In genomic region chr7:99498546-99498944, GRCh38 we compare ENCODE assay signal across 8 cellular contexts. TPM values are rescaled to one million over a fixed set of nuclear protein-coding genes. Genes with fewer than 3 reads are reported as not detected.
A peak's percentile ranks its signal among the peaks of the same experiment; 100 is the strongest.
DNase-seq lines count a peak whose midpoint lies in the region; ATAC-seq and TF ChIP-seq lines count a peak whose summit lies in the region.

No MANE protein-coding gene starts in this region.

- no peaks in the 10 kb centered on the region for H3K27me3 ChIP-seq in AG04450 (ENCODE audit: control insufficient read depth, insufficient read depth, low read length)
- no peaks in the 10 kb centered on the region for H3K27me3 ChIP-seq in mononuclear cell (ENCODE audit: insufficient read depth, low read length)

- H3K4me1 Mint-ChIP-seq in brain = peaks cover 41% of the 10 kb centered on the region

- no peak for ATAC-seq in GM21723 (IDR thresholded peaks at IDR 0.05; ENCODE audit: unreplicated experiment)

- POLR2A ChIA-PET in AG04450 (lab: Yijun Ruan, JAX) = no interaction called here

- TF ChIP-seq CTCF in AG04450 (IDR thresholded peaks at IDR 0.05; ENCODE audit: low read depth, low read length) = no peak
- no peak for TF ChIP-seq CTCF in brain (conservative IDR thresholded peaks at IDR 0.05)

- H3K9me3 Mint-ChIP-seq in brain = peaks cover 7 to 21% (median 14%) of the 10 kb centered on the region in 5 experiments

- CTCF ChIA-PET in AG04450 (lab: Charles Lee) = no interaction called here

- peak overlapping the region; percentile 97 to 100 (median 98) for H3K4me3 Mint-ChIP-seq in brain

- H3K4me1 ChIP-seq in mononuclear cell (ENCODE audit: insufficient read depth, low read length) = peaks cover 32% of the 10 kb centered on the region

- peaks cover 63% of the 10 kb centered on the region for H3K36me3 Mint-ChIP-seq in brain

- H3K27ac Mint-ChIP-seq in brain = peak overlapping the region in 4 of 5 experiments; percentile 87 to 98 (median 93)

- peak overlapping the region; percentile 97 for H3K4me3 ChIP-seq in AG04450 (ENCODE audit: low read depth, low read length)
- peak overlapping the region; percentile 97 for H3K4me3 ChIP-seq in Jurkat, Clone E6-1 (ENCODE audit: low read length)
- peak overlapping the region; percentile 98 for H3K4me3 ChIP-seq in mononuclear cell (ENCODE audit: low read length)

- no peak for DNase-seq in AG04450 (ENCODE audit: low read depth, low spot score)
- no peak for DNase-seq in Jurkat, Clone E6-1 (ENCODE audit: low read depth, low spot score)
- no peak for DNase-seq in ureter (ENCODE audit: low spot score)
- DNase-seq in NCI-H2227 treated with DMSO at 0.1 percent for 48 hours (lab: John Stamatoyannopoulos, UW) = no peak
- no peak for DNase-seq in activated effector memory CD4-positive, alpha-beta T cell treated with anti-CD3 and anti-CD28 coated beads, Interleukin-2, amount 50 U/mL, for 16 hours

- no peak overlapping the region for H3K27ac ChIP-seq in AG04450 (ENCODE audit: low read depth, low read length)

- H3K27me3 Mint-ChIP-seq in brain = peaks cover 15% of the 10 kb centered on the region

- H3K9me3 ChIP-seq in AG04450 (ENCODE audit: control insufficient read depth, insufficient read depth, low read length) (peaks cover 31% of the 10 kb centered on the region), mononuclear cell (ENCODE audit: low read depth, low read length) (peaks cover 10% of the 10 kb centered on the region)

RNA-seq across cellular contexts. Expression of gene ZNF394, which starts 1.5 kb away (rescaled TPM):
- 9.4 TPM in 2 replicates for polyA plus RNA-seq in AG04450 (2011; rRNA removed)
- 18.4 TPM in 2 replicates for polyA minus RNA-seq in AG04450 (2011; rRNA and poly(A)+ RNA removed)
- 15.6 TPM for polyA plus RNA-seq in Jurkat, Clone E6-1 (2012; ENCODE audit: insufficient read depth, insufficient read length)
- 10.6 TPM for polyA plus RNA-seq in brain (ENCODE audit: insufficient read depth, low read depth, low replicate concordance)
- 198 TPM for total RNA-seq in mononuclear cell
- 39.8 TPM for total RNA-seq in ureter

RNA-seq across cellular contexts. Expression of gene ZKSCAN5, which starts 5.9 kb away (rescaled TPM):
- 11.5 and 13.4 TPM in 2 replicates for polyA plus RNA-seq in AG04450 (2011; rRNA removed)
- polyA minus RNA-seq in AG04450 (2011; rRNA and poly(A)+ RNA removed) = 18.5 TPM in 2 replicates
- polyA plus RNA-seq in Jurkat, Clone E6-1 (2012; ENCODE audit: insufficient read depth, insufficient read length) = 13.8 TPM
- 7.3 TPM for polyA plus RNA-seq in brain (ENCODE audit: insufficient read depth, low read depth, low replicate concordance)
- 6.3 TPM for total RNA-seq in mononuclear cell
- total RNA-seq in ureter = 9.4 TPM

RNA-seq across cellular contexts. Expression of gene ZNF789, which starts 25.9 kb away (rescaled TPM):
- 7.9 and 8.3 TPM in 2 replicates for polyA plus RNA-seq in AG04450 (2011; rRNA removed)
- polyA minus RNA-seq in AG04450 (2011; rRNA and poly(A)+ RNA removed) = 4.2 and 7.2 TPM in 2 replicates
- 33.2 TPM for polyA plus RNA-seq in Jurkat, Clone E6-1 (2012; ENCODE audit: insufficient read depth, insufficient read length)
- polyA plus RNA-seq in brain (ENCODE audit: insufficient read depth, low read depth, low replicate concordance) = 8.7 TPM
- total RNA-seq in mononuclear cell = 6.1 TPM
- 20.6 TPM for total RNA-seq in ureter

RNA-seq across cellular contexts. Expression of gene ATP5MF, which starts 32.6 kb away (rescaled TPM):
- polyA plus RNA-seq in AG04450 (2011; rRNA removed) (591 and 634 TPM in 2 replicates), brain (ENCODE audit: insufficient read depth, low read depth, low replicate concordance) (821 TPM)
- polyA minus RNA-seq in AG04450 (2011; rRNA and poly(A)+ RNA removed) = 121 and 142 TPM in 2 replicates
- 1,100 TPM for polyA plus RNA-seq in Jurkat, Clone E6-1 (2012; ENCODE audit: insufficient read depth, insufficient read length)
- total RNA-seq in mononuclear cell (130 TPM), ureter (261 TPM)

RNA-seq across cellular contexts. Expression of gene FAM200A, which starts 53.4 kb away (rescaled TPM):
- 8.1 and 11.8 TPM in 2 replicates for polyA plus RNA-seq in AG04450 (2011; rRNA removed)
- polyA minus RNA-seq in AG04450 (2011; rRNA and poly(A)+ RNA removed) = 4.1 and 6.1 TPM in 2 replicates
- 6.0 TPM for polyA plus RNA-seq in Jurkat, Clone E6-1 (2012; ENCODE audit: insufficient read depth, insufficient read length)
- polyA plus RNA-seq in brain (ENCODE audit: insufficient read depth, low read depth, low replicate concordance) = 4.1 TPM
- total RNA-seq in mononuclear cell = 1.0 TPM
- total RNA-seq in ureter = 8.7 TPM
